Comparison of ENCODE assay signal across 12 cellular contexts in genomic region chr21:42739061-42739931, GRCh38.
DNase-seq lines count a peak whose midpoint lies in the region; ATAC-seq and TF ChIP-seq lines count a peak whose summit lies in the region.
"Had no signal": no experiment of that assay in that cellular context is flagged by ENCODE, and none has a peak within 500 bp of the region (broad histone marks: within the 10 kb centered on the region; RNA-seq: fewer than 3 reads in every experiment).

No MANE protein-coding gene starts in this region.

- H3K36me3 ChIP-seq in endodermal cell (ENCODE audit: control insufficient read depth, insufficient read depth, low read length) (peaks cover 56% of the 10 kb centered on the region), neuronal stem cell (replicated peaks in 1 of 2; ENCODE audit: control insufficient read depth in 2 of 2, insufficient read depth in 2 of 2, low read length in 2 of 2) (peaks cover 20 to 39% of the 10 kb centered on the region in 2 donors)

- H3K4me3 ChIP-seq in endodermal cell (ENCODE audit: low read length) (no peak overlapping the region), neuronal stem cell (ENCODE audit: low read length in 2 of 2) (no peak overlapping the region)

- peaks cover 0 to 3% of the 10 kb centered on the region in 2 donors for H3K36me3 Mint-ChIP-seq in CD14-positive monocyte
- peaks cover 78% of the 10 kb centered on the region for H3K36me3 Mint-ChIP-seq in endodermal cell (ENCODE audit: low read depth)
- peaks cover 23% of the 10 kb centered on the region for H3K36me3 Mint-ChIP-seq in WTC11

- H3K9me3 Mint-ChIP-seq in CD14-positive monocyte, result no peaks in the 10 kb centered on the region
- no peaks in the 10 kb centered on the region for H3K9me3 Mint-ChIP-seq in endodermal cell
- H3K9me3 Mint-ChIP-seq in WTC11, result no peaks in the 10 kb centered on the region

- no peak overlapping the region for H3K4me2 ChIP-seq in neuronal stem cell (ENCODE audit: insufficient read depth, low read length, poor library complexity, severe bottlenecking)

- no peak overlapping the region for H2AK5ac ChIP-seq in neuronal stem cell (ENCODE audit: low read depth, low read length)

- H4K91ac ChIP-seq in neuronal stem cell (ENCODE audit: low read depth, low read length, poor library complexity), result peak overlapping the region; percentile 38

- ATAC-seq in WTC11, result no peak
- ATAC-seq in GM21515 (IDR thresholded peaks at IDR 0.05; ENCODE audit: unreplicated experiment), result no peak

- no peak overlapping the region for H4K8ac ChIP-seq in neuronal stem cell (ENCODE audit: low read depth, low read length)

- H3K79me1 ChIP-seq in neuronal stem cell (ENCODE audit: low read depth, low read length), result no peaks in the 10 kb centered on the region

- no peak overlapping the region for H2BK120ac ChIP-seq in neuronal stem cell (ENCODE audit: low read depth, low read length)

- H2BK12ac ChIP-seq in neuronal stem cell (ENCODE audit: low read length), result no peak overlapping the region

- H2BK5ac ChIP-seq in neuronal stem cell (ENCODE audit: low read length), result no peak overlapping the region

- H3K23ac ChIP-seq in neuronal stem cell (ENCODE audit: low read depth, low read length, poor library complexity), result peak overlapping the region; percentile 52

- H3K9ac ChIP-seq in endodermal cell (ENCODE audit: extremely low read depth, low read length, poor library complexity, severe bottlenecking) (no peak overlapping the region), neuronal stem cell (ENCODE audit: low read depth, low read length, poor library complexity) (no peak overlapping the region)

- H3K4me1 Mint-ChIP-seq in CD14-positive monocyte (peaks cover 50% of the 10 kb centered on the region), endodermal cell (peaks cover 3% of the 10 kb centered on the region), WTC11 (peaks cover 11% of the 10 kb centered on the region)

- H2AFZ ChIP-seq in neuronal stem cell (ENCODE audit: low read length), result no peak overlapping the region

- DNase-seq in CD14-positive monocyte (ENCODE audit: low spot score) (no peak), HS-5 (ENCODE audit: low read depth) (peak; percentile 41), endodermal cell (peak; percentile 32), neuronal stem cell (ENCODE audit: low spot score) (no peak), GF-D8 (lab: John Stamatoyannopoulos, UW) (no peak), GM20000 (ENCODE audit: low spot score) (no peak), WTC11 (ENCODE audit: low spot score) (no peak)
- DNase-seq: HFFc6, islet precursor cell, NCI-H2029 treated with DMSO at 0.1 percent for 48 hours, T1000 had no signal

- H3K4me1 ChIP-seq in endodermal cell (ENCODE audit: control insufficient read depth, insufficient read depth, low read length), result no peaks in the 10 kb centered on the region
- peaks cover 1 to 7% of the 10 kb centered on the region in 2 donors for H3K4me1 ChIP-seq in neuronal stem cell (ENCODE audit: control insufficient read depth in 2 of 2, insufficient read depth in 1 of 2, low read depth in 1 of 2, low read length in 2 of 2)

- no peak overlapping the region for H3K4me3 Mint-ChIP-seq in CD14-positive monocyte
- H3K4me3 Mint-ChIP-seq in endodermal cell, result no peak overlapping the region
- H3K4me3 Mint-ChIP-seq in WTC11, result no peak overlapping the region
- H3K4me3 Mint-ChIP-seq: HFFc6 had no signal

- TF ChIP-seq CTCF in CD14-positive monocyte (IDR thresholded peaks at IDR 0.05), result no peak
- no peak for TF ChIP-seq CTCF in endodermal cell (conservative IDR thresholded peaks at IDR 0.05)
- no peak for TF ChIP-seq CTCF in GM20000 (IDR thresholded peaks at IDR 0.05; ENCODE audit: extremely low read depth, missing control alignments)
- TF ChIP-seq CTCF in WTC11 (IDR thresholded peaks at IDR 0.05), result no peak

- H3K27me3 ChIP-seq in endodermal cell (ENCODE audit: control insufficient read depth, insufficient read depth, low read length, poor library complexity, severe bottlenecking) (no peaks in the 10 kb centered on the region), neuronal stem cell (ENCODE audit: control insufficient read depth in 3 of 3, insufficient read depth in 3 of 3, low read depth in 1 of 3, low read length in 3 of 3) (no peaks in the 10 kb centered on the region)

- peak overlapping the region in 6 of 7 donors; percentile 68 to 100 (median 99) for H3K27ac Mint-ChIP-seq in CD14-positive monocyte
- H3K27ac Mint-ChIP-seq in endodermal cell, result no peak overlapping the region
- H3K27ac Mint-ChIP-seq in WTC11, result no peak overlapping the region
- H3K27ac Mint-ChIP-seq: HFFc6 had no signal

- H3K27me3 Mint-ChIP-seq in CD14-positive monocyte (ENCODE audit: low read depth in 3 of 3) (peaks cover 0 to 5% (median 0%) of the 10 kb centered on the region in 3 donors), endodermal cell (ENCODE audit: insufficient read depth) (no peaks in the 10 kb centered on the region), WTC11 (ENCODE audit: low read depth) (no peaks in the 10 kb centered on the region)

- no peak overlapping the region for H3K18ac ChIP-seq in neuronal stem cell (ENCODE audit: low read length)

- no peak overlapping the region for H3K4ac ChIP-seq in neuronal stem cell (ENCODE audit: low read length)

- H3K14ac ChIP-seq in neuronal stem cell (ENCODE audit: low read length), result no peak overlapping the region

- H3K27ac ChIP-seq in endodermal cell (ENCODE audit: low read depth, low read length) (no peak overlapping the region), neuronal stem cell (replicated peaks; ENCODE audit: low read length) (no peak overlapping the region)

- intact Hi-C loops in CD14-positive monocyte (cut with micrococcal nuclease), result no loop called here

- POLR2A ChIA-PET in WTC11 (lab: Charles Lee), result interaction anchor here (1.3 kb wide), 1 partner anchor 8 kb away, joined by 3 read pairs; no protein-coding TSS in a partner anchor

- 97 to 99% methylated on average over 15 to 21 of the region's 21 CpGs for WGBS in endodermal cell (ENCODE audit: insufficient coverage in 1 of 2, insufficient read length in 1 of 2), 2 experiments
- WGBS in neuronal stem cell (ENCODE audit: extremely low coverage in 2 of 2, insufficient read length in 2 of 2, insufficient replicate concordance in 1 of 2), 2 donors, result no CpG with 5 or more reads among the region's 21 CpGs

- H2BK15ac ChIP-seq in neuronal stem cell (ENCODE audit: low read length), result no peak overlapping the region

- H3K9me3 ChIP-seq in endodermal cell (ENCODE audit: control insufficient read depth, low read length) (no peaks in the 10 kb centered on the region), neuronal stem cell (replicated peaks in 1 of 2; ENCODE audit: control insufficient read depth in 2 of 2, insufficient read depth in 1 of 2, low read depth in 1 of 2, low read length in 2 of 2) (peaks cover 0 to 3% of the 10 kb centered on the region in 2 donors)

- CTCF ChIA-PET in WTC11 (lab: Charles Lee), result no interaction called here

TF ChIP-seq in WTC11, 78 proteins besides CTCF, POLR2A, EP300 and RAD21 (continues in another document):
- TF ChIP-seq E2F1 (CRISPR knock-in tag; IDR thresholded peaks at IDR 0.05) (no peak), NR2C2 (CRISPR knock-in tag; IDR thresholded peaks at IDR 0.05) (no peak), EMX1 (CRISPR knock-in tag; IDR thresholded peaks at IDR 0.05) (no peak), ZBTB21 (CRISPR knock-in tag; IDR thresholded peaks at IDR 0.05; ENCODE audit: borderline replicate concordance) (no peak), USF1 (CRISPR knock-in tag; IDR thresholded peaks at IDR 0.05) (no peak), AR (CRISPR knock-in tag; IDR thresholded peaks at IDR 0.05) (no peak)

Comparison
In these comparisons a context has a peak if more than half of its experiments do, and no peak if none do; other contexts are left out.
1. DNase-seq: peak in HS-5 (single experiment) and endodermal cell (single experiment); none in CD14-positive monocyte (single experiment), neuronal stem cell (single experiment), GF-D8 (single experiment), GM20000 (single experiment) and WTC11 (single experiment).
2. H3K27ac Mint-ChIP-seq: peak in CD14-positive monocyte (6 of 7); none in endodermal cell (single experiment) and WTC11 (single experiment).